In genomic region chr1:180627411-180627810, GRCh38 we compare ENCODE assay signal across 1 cellular context.
TF ChIP-seq lines count a peak whose summit lies in the region.

No MANE protein-coding gene starts in this region.

TF ChIP-seq in GM23338, 12 proteins besides CTCF, POLR2A, EP300 and RAD21 (continued from another document):
- TF ChIP-seq ZNF462 (CRISPR knock-in tag; IDR thresholded peaks at IDR 0.05) = no peak
- no peak for TF ChIP-seq ZNF114 (CRISPR knock-in tag; IDR thresholded peaks at IDR 0.05)
- TF ChIP-seq POLR2AphosphoS5 (IDR thresholded peaks at IDR 0.05; ENCODE audit: low read depth) = no peak
- no peak for TF ChIP-seq NANOG (IDR thresholded peaks at IDR 0.05; ENCODE audit: borderline replicate concordance)
- TF ChIP-seq JUNB (IDR thresholded peaks at IDR 0.05; ENCODE audit: unreplicated experiment) = no peak
- TF ChIP-seq CREB1 (CRISPR knock-in tag; IDR thresholded peaks at IDR 0.05; ENCODE audit: low read depth) = no peak
